In genomic region chr2:55168221-55169154, GRCh38 we compare ENCODE assay signal across 1 cellular context.
TF ChIP-seq lines count a peak whose summit lies in the region.

No MANE protein-coding gene starts in this region.

TF ChIP-seq in H1, 55 proteins besides CTCF, POLR2A, EP300 and RAD21 (continued from another document):
- TF ChIP-seq KDM4A (IDR thresholded peaks at IDR 0.05; ENCODE audit: low read depth, low read length, severe bottlenecking) (no peak), BRCA1 (IDR thresholded peaks at IDR 0.05; ENCODE audit: low read depth, low read length) (no peak), MAFK (IDR thresholded peaks at IDR 0.05; ENCODE audit: low read depth, low read length) (no peak), RNF2 (IDR thresholded peaks at IDR 0.05; ENCODE audit: borderline replicate concordance, low read depth, low read length, missing control alignments, poor library complexity, severe bottlenecking) (no peak), PHF8 (conservative IDR thresholded peaks at IDR 0.05; ENCODE audit: low read depth, low read length) (no peak), GABPA (IDR thresholded peaks at IDR 0.05; ENCODE audit: borderline replicate concordance, insufficient read depth, low read length) (no peak), TBP (IDR thresholded peaks at IDR 0.05; ENCODE audit: low read depth, low read length) (no peak), TAF1 (IDR thresholded peaks at IDR 0.05; ENCODE audit: low read depth, low read length) (no peak)
TF ChIP-seq in H1: peak in this region for 0.
